12 cellular contexts compared by ENCODE assay signal in genomic region chr1:1060281-1061000, GRCh38. TPM values are rescaled to one million over a fixed set of nuclear protein-coding genes. Genes with fewer than 3 reads are reported as not detected.
A peak's percentile ranks its signal among the peaks of the same experiment; 100 is the strongest.
DNase-seq lines count a peak whose midpoint lies in the region; ATAC-seq, FAIRE-seq and TF ChIP-seq lines count a peak whose summit lies in the region.
"Had no signal": no experiment of that assay in that cellular context is flagged by ENCODE, and none has a peak within 500 bp of the region (broad histone marks: within the 10 kb centered on the region; RNA-seq: fewer than 3 reads in every experiment).

No MANE protein-coding gene starts in this region.

- H3K27me3 ChIP-seq in Panc1 (ENCODE audit: control insufficient read depth, insufficient read depth, low read length) (no peaks in the 10 kb centered on the region), endodermal cell (ENCODE audit: control insufficient read depth, insufficient read depth, low read length, poor library complexity, severe bottlenecking) (peaks cover 67% of the 10 kb centered on the region), psoas muscle (ENCODE audit: insufficient read depth in 3 of 3, low read length in 2 of 3) (peaks cover 0 to 76% (median 37%) of the 10 kb centered on the region in 3 donors), SJCRH30 (peaks cover 58% of the 10 kb centered on the region), tibial artery (peaks cover 0 to 88% of the 10 kb centered on the region in 2 donors)

- peak overlapping the region; percentile 26 for H3K27ac Mint-ChIP-seq in activated T-cell treated with anti-CD3 and anti-CD28 coated beads, Interleukin-2, amount 50 U/mL, for 24 hours
- H3K27ac Mint-ChIP-seq in endodermal cell: no peak overlapping the region

- H3K9me3 ChIP-seq in Panc1 (ENCODE audit: control insufficient read depth, insufficient read depth, low read depth, low read length) (no peaks in the 10 kb centered on the region), endodermal cell (ENCODE audit: control insufficient read depth, low read length) (no peaks in the 10 kb centered on the region), psoas muscle (no peaks in the 10 kb centered on the region), SJCRH30 (replicated peaks) (no peaks in the 10 kb centered on the region), tibial artery (no peaks in the 10 kb centered on the region)
- H3K9me3 ChIP-seq: vagina had no signal

- TF ChIP-seq CTCF in Panc1 (IDR thresholded peaks at IDR 0.05) (no peak), endodermal cell (conservative IDR thresholded peaks at IDR 0.05) (no peak), psoas muscle (IDR thresholded peaks at IDR 0.05) (no peak), tibial artery (IDR thresholded peaks at IDR 0.05) (no peak)

- no peak for FAIRE-seq in frontal cortex (lab: Jason Lieb, UNC)

- peaks cover 33% of the 10 kb centered on the region for H3K27me3 Mint-ChIP-seq in activated T-cell treated with anti-CD3 and anti-CD28 coated beads, Interleukin-2, amount 50 U/mL, for 24 hours
- peaks cover 68% of the 10 kb centered on the region for H3K27me3 Mint-ChIP-seq in endodermal cell (ENCODE audit: insufficient read depth)

- H3K4me1 ChIP-seq in Panc1 (ENCODE audit: control insufficient read depth, insufficient read depth, low read length): peaks cover 20% of the 10 kb centered on the region
- no peaks in the 10 kb centered on the region for H3K4me1 ChIP-seq in endodermal cell (ENCODE audit: control insufficient read depth, insufficient read depth, low read length)
- no peaks in the 10 kb centered on the region for H3K4me1 ChIP-seq in psoas muscle
- peaks cover 16% of the 10 kb centered on the region; the same call in 1 of the 2 replicates for H3K4me1 ChIP-seq in SJCRH30
- H3K4me1 ChIP-seq in tibial artery: peaks cover 0 to 40% (median 23%) of the 10 kb centered on the region in 4 donors

- CTCF ChIA-PET in Panc1 (lab: Charles Lee): no interaction called here

- peak overlapping the region; percentile 85 for H3K4me3 Mint-ChIP-seq in activated T-cell treated with anti-CD3 and anti-CD28 coated beads, Interleukin-2, amount 50 U/mL, for 24 hours
- peak overlapping the region; percentile 40 for H3K4me3 Mint-ChIP-seq in endodermal cell

- DNase-seq in activated T-cell treated with anti-CD3 and anti-CD28 coated beads, Interleukin-2, amount 50 U/mL, for 24 hours: no peak
- DNase-seq in activated T-cell treated with anti-CD3 and anti-CD28 coated beads for 4 hours: no peak
- no peak for DNase-seq in Panc1 (ENCODE audit: low read depth, low spot score)
- no peak for DNase-seq in endodermal cell
- DNase-seq in psoas muscle: no peak
- DNase-seq in frontal cortex (ENCODE audit: low spot score in 2 of 2): no peak
- DNase-seq in SJCRH30: no peak
- DNase-seq in tibial artery: no peak
- DNase-seq: activated CD8-positive, alpha-beta memory T cell treated with anti-CD3 and anti-CD28 coated beads, Interleukin-2, amount 50 U/mL, for 48 hours; NCI-H1694 had no signal

- ATAC-seq in Panc1 (no peak), psoas muscle (no peak)

- BruUV-seq in Panc1 (replicated peaks; lab: Mats Ljungman, UMichigan): no TSS peak

- H3K9ac ChIP-seq in endodermal cell (ENCODE audit: extremely low read depth, low read length, poor library complexity, severe bottlenecking): no peak overlapping the region

- no peak overlapping the region for H3K27ac ChIP-seq in Panc1 (ENCODE audit: low read length)
- H3K27ac ChIP-seq in endodermal cell (ENCODE audit: low read depth, low read length): no peak overlapping the region
- H3K27ac ChIP-seq in psoas muscle: no peak overlapping the region
- no peak overlapping the region for H3K27ac ChIP-seq in SJCRH30
- H3K27ac ChIP-seq in tibial artery: no peak overlapping the region
- H3K27ac ChIP-seq: cardiac muscle cell, vagina had no signal

- no peaks in the 10 kb centered on the region for H3K9me3 Mint-ChIP-seq in activated T-cell treated with anti-CD3 and anti-CD28 coated beads, Interleukin-2, amount 50 U/mL, for 24 hours
- no peaks in the 10 kb centered on the region for H3K9me3 Mint-ChIP-seq in endodermal cell

- intact Hi-C loops in Panc1 (cut with micrococcal nuclease; ENCODE audit: unreplicated experiment): loop anchor here (10.0 kb wide), 1 partner anchor 46 kb away; the partner anchor contains the start of gene ISG15
- intact Hi-C loops in psoas muscle (cut with DNase I): loop anchor here in 1 of 2 donors (2.0 kb wide), 1 partner anchor 156 kb away; no protein-coding TSS in a partner anchor
- intact Hi-C loops in tibial artery (cut with DNase I; ENCODE audit: low total_unique reads): no loop called here

- H3K4me3 ChIP-seq in Panc1 (ENCODE audit: low read depth in 2 of 2, low read length in 2 of 2) (peak overlapping the region; percentile 57 to 80), endodermal cell (ENCODE audit: low read length) (no peak overlapping the region), psoas muscle (peak overlapping the region; percentile 72), SJCRH30 (no peak overlapping the region), tibial artery (no peak overlapping the region)

- in situ Hi-C loops in Panc1 (cut with HindIII; ENCODE audit: low pct_unique_long_range_greater_than_20kb, low sequenced_read_pairs): no loop called here

- H3K36me3 ChIP-seq in Panc1 (ENCODE audit: control insufficient read depth, insufficient read depth, low read length) (no peaks in the 10 kb centered on the region), endodermal cell (ENCODE audit: control insufficient read depth, insufficient read depth, low read length) (no peaks in the 10 kb centered on the region), psoas muscle (ENCODE audit: insufficient read depth in 1 of 2, low read depth in 1 of 2) (no peaks in the 10 kb centered on the region), SJCRH30 (no peaks in the 10 kb centered on the region), tibial artery (peaks cover 0 to 2% (median under 1%) of the 10 kb centered on the region in 3 donors)
- H3K36me3 ChIP-seq: cardiac muscle cell, vagina had no signal

- H3K36me3 Mint-ChIP-seq in activated T-cell treated with anti-CD3 and anti-CD28 coated beads, Interleukin-2, amount 50 U/mL, for 24 hours (ENCODE audit: low read depth): peaks cover 16% of the 10 kb centered on the region
- H3K36me3 Mint-ChIP-seq in endodermal cell (ENCODE audit: low read depth): peaks cover 4% of the 10 kb centered on the region

- POLR2A ChIA-PET in Panc1 (lab: Charles Lee): no interaction called here

- 55 to 63% methylated on average over 14 to 35 of the region's 38 CpGs for WGBS in endodermal cell (ENCODE audit: insufficient coverage in 1 of 2, insufficient read length in 1 of 2), 2 experiments
- 45 to 52% (median 50%) methylated on average over 38 of the region's 38 CpGs for WGBS in psoas muscle, 3 donors

- peaks cover 45% of the 10 kb centered on the region for H3K4me1 Mint-ChIP-seq in activated T-cell treated with anti-CD3 and anti-CD28 coated beads, Interleukin-2, amount 50 U/mL, for 24 hours (ENCODE audit: low read depth)
- no peaks in the 10 kb centered on the region for H3K4me1 Mint-ChIP-seq in endodermal cell

RNA-seq across cellular contexts. Expression of gene RNF223, which starts 13.7 kb away (rescaled TPM):
- total RNA-seq in Panc1 (2021; ENCODE audit: unreplicated experiment) (0.08 TPM), endodermal cell (not detected), psoas muscle (not detected), frontal cortex (not detected)
- not detected for polyA plus RNA-seq in Panc1 (2012; ENCODE audit: insufficient read length)
- not detected for polyA plus RNA-seq in endodermal cell (2013, experiment 1 of 2)
- not detected for polyA plus RNA-seq in endodermal cell (2013, experiment 2 of 2)
- polyA plus RNA-seq in psoas muscle: not detected
- not detected in 2 replicates for total RNA-seq in SJCRH30 (2014; rRNA removed; shearing (Covaris generic))
- polyA plus RNA-seq: cardiac muscle cell had no signal

RNA-seq across cellular contexts. Expression of gene AGRN, which starts 40.5 kb away (rescaled TPM):
- 153 TPM for total RNA-seq in Panc1 (2021; ENCODE audit: unreplicated experiment)
- polyA plus RNA-seq in Panc1 (2012; ENCODE audit: insufficient read length): 160 TPM
- 100 to 1,000 TPM; 269 to 288 TPM for total RNA-seq in endodermal cell
- polyA plus RNA-seq in endodermal cell (2013, experiment 1 of 2): 192 TPM
- 176 TPM for polyA plus RNA-seq in endodermal cell (2013, experiment 2 of 2)
- total RNA-seq in psoas muscle: 1 to 10 TPM; 3.4 to 5.4 (median 4.6) TPM
- polyA plus RNA-seq in psoas muscle: 1 to 10 TPM; 1.3 to 3.0 (median 1.4) TPM
- total RNA-seq in frontal cortex: 51.8 TPM
- 10.4 and 13.7 TPM in 2 replicates for total RNA-seq in SJCRH30 (2014; rRNA removed; shearing (Covaris generic))

RNA-seq across cellular contexts. Expression of gene ISG15, which starts 47.1 kb away (rescaled TPM):
- total RNA-seq in Panc1 (2021; ENCODE audit: unreplicated experiment) (102 TPM), endodermal cell (10 to 100 TPM; 46.6 to 48.4 TPM), psoas muscle (10 to 100 TPM in 1 of 4 donors, 1 to 10 TPM in 3; 2.9 to 12.4 (median 8.1) TPM), frontal cortex (11.0 TPM)
- 82.4 TPM for polyA plus RNA-seq in Panc1 (2012; ENCODE audit: insufficient read length)
- 31.4 TPM for polyA plus RNA-seq in endodermal cell (2013, experiment 1 of 2)
- polyA plus RNA-seq in endodermal cell (2013, experiment 2 of 2): 31.8 TPM
- polyA plus RNA-seq in psoas muscle: 10 to 100 TPM; 13.3 to 22.1 (median 17.1) TPM
- 5.1 and 12.6 TPM in 2 replicates for total RNA-seq in SJCRH30 (2014; rRNA removed; shearing (Covaris generic))

RNA-seq across cellular contexts. Expression of gene C1orf159, which starts 55.4 kb away (rescaled TPM):
- 28.8 TPM for total RNA-seq in Panc1 (2021; ENCODE audit: unreplicated experiment)
- 25.8 TPM for polyA plus RNA-seq in Panc1 (2012; ENCODE audit: insufficient read length)
- total RNA-seq in endodermal cell: 10 to 100 TPM; 23.1 to 29.5 TPM
- polyA plus RNA-seq in endodermal cell (2013, experiment 1 of 2): 22.6 TPM
- 22.5 TPM for polyA plus RNA-seq in endodermal cell (2013, experiment 2 of 2)
- total RNA-seq in psoas muscle: 1 to 10 TPM; 1.5 to 3.5 (median 2.6) TPM
- 1 to 10 TPM; 4.1 to 6.7 (median 4.3) TPM for polyA plus RNA-seq in psoas muscle
- total RNA-seq in frontal cortex: 6.1 TPM
- total RNA-seq in SJCRH30 (2014; rRNA removed; shearing (Covaris generic)): 19.9 and 20.8 TPM in 2 replicates

Comparison
In these comparisons a context has a peak if more than half of its experiments do, and no peak if none do; other contexts are left out.
1. H3K4me3 ChIP-seq: peak in Panc1 (2 of 2) and psoas muscle (single experiment); none in endodermal cell (single experiment), SJCRH30 (single experiment) and tibial artery (0 of 2).